ENCODE assay signal across 2 cellular contexts in the genomic region with DNA sequence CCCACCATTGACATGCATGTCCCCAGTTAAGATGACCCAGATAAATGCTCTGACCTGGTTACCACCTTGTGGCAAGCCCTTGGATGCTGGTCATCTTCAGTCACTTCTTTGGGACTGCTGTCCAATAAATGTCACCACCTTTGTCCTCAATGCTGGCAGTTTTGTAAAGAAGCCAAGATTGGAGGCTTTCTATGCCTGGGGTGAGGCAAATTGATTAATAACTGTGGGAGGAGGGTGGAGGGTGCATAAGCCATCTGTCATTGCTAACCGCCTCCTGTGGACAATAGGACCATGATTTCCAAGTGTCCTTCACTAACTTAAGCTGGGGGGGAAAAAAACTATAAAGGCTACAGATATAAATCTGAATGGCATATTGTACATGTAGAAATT.
TF ChIP-seq lines count a peak whose summit lies in the region.

No MANE protein-coding gene starts in this region.

TF ChIP-seq in liver, 16 proteins besides CTCF, POLR2A, EP300 and RAD21:
- TF ChIP-seq SP1 (IDR thresholded peaks at IDR 0.05) (peak; percentile 29), TAF1 (conservative IDR thresholded peaks at IDR 0.05) (no peak), RXRA (IDR thresholded peaks at IDR 0.05) (peak; percentile 45 to 78), JUND (IDR thresholded peaks at IDR 0.05) (peak in 1 of 2 donors; percentile 64), HNF4A (conservative IDR thresholded peaks at IDR 0.05) (peak; percentile 55 to 73), YY1 (IDR thresholded peaks at IDR 0.05) (peak; percentile 58)
- TF ChIP-seq, protein P1, sequence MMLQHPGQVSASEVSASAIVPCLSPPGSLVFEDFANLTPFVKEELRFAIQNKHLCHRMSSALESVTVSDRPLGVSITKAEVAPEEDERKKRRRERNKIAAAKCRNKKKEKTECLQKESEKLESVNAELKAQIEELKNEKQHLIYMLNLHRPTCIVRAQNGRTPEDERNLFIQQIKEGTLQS (IDR thresholded peaks at IDR 0.05): no peak
- TF ChIP-seq, protein P2, sequence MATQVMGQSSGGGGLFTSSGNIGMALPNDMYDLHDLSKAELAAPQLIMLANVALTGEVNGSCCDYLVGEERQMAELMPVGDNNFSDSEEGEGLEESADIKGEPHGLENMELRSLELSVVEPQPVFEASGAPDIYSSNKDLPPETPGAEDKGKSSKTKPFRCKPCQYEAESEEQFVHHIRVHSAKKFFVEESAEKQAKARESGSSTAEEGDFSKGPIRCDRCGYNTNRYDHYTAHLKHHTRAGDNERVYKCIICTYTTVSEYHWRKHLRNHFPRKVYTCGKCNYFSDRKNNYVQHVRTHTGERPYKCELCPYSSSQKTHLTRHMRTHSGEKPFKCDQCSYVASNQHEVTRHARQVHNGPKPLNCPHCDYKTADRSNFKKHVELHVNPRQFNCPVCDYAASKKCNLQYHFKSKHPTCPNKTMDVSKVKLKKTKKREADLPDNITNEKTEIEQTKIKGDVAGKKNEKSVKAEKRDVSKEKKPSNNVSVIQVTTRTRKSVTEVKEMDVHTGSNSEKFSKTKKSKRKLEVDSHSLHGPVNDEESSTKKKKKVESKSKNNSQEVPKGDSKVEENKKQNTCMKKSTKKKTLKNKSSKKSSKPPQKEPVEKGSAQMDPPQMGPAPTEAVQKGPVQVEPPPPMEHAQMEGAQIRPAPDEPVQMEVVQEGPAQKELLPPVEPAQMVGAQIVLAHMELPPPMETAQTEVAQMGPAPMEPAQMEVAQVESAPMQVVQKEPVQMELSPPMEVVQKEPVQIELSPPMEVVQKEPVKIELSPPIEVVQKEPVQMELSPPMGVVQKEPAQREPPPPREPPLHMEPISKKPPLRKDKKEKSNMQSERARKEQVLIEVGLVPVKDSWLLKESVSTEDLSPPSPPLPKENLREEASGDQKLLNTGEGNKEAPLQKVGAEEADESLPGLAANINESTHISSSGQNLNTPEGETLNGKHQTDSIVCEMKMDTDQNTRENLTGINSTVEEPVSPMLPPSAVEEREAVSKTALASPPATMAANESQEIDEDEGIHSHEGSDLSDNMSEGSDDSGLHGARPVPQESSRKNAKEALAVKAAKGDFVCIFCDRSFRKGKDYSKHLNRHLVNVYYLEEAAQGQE (IDR thresholded peaks at IDR 0.05): peak; percentile 51
- TF ChIP-seq, protein P3, sequence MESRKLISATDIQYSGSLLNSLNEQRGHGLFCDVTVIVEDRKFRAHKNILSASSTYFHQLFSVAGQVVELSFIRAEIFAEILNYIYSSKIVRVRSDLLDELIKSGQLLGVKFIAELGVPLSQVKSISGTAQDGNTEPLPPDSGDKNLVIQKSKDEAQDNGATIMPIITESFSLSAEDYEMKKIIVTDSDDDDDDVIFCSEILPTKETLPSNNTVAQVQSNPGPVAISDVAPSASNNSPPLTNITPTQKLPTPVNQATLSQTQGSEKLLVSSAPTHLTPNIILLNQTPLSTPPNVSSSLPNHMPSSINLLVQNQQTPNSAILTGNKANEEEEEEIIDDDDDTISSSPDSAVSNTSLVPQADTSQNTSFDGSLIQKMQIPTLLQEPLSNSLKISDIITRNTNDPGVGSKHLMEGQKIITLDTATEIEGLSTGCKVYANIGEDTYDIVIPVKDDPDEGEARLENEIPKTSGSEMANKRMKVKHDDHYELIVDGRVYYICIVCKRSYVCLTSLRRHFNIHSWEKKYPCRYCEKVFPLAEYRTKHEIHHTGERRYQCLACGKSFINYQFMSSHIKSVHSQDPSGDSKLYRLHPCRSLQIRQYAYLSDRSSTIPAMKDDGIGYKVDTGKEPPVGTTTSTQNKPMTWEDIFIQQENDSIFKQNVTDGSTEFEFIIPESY (IDR thresholded peaks at IDR 0.05): peak; percentile 49
- TF ChIP-seq, protein P4, sequence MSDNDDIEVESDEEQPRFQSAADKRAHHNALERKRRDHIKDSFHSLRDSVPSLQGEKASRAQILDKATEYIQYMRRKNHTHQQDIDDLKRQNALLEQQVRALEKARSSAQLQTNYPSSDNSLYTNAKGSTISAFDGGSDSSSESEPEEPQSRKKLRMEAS (IDR thresholded peaks at IDR 0.05): peak; percentile 15

TF ChIP-seq in HepG2, 621 proteins besides CTCF, POLR2A, EP300 and RAD21:
- TF ChIP-seq ZSCAN9 (CRISPR knock-in tag; IDR thresholded peaks at IDR 0.05; ENCODE audit: borderline replicate concordance) (no peak), SP1 (IDR thresholded peaks at IDR 0.05) (no peak), SP1 (CRISPR knock-in tag; IDR thresholded peaks at IDR 0.05) (no peak), AGO2 (optimal IDR thresholded peaks at IDR 0.05; ENCODE audit: low read depth, low read length) (no peak), MYC (CRISPR knock-in tag; IDR thresholded peaks at IDR 0.05; ENCODE audit: borderline replicate concordance) (no peak), SYNCRIP (IDR thresholded peaks at IDR 0.05; ENCODE audit: insufficient read depth, low read depth, low read length) (no peak), KMT2A (CRISPR knock-in tag; IDR thresholded peaks at IDR 0.05) (no peak), HIVEP1 (CRISPR knock-in tag; IDR thresholded peaks at IDR 0.05) (no peak), ZMYM4 (CRISPR knock-in tag; IDR thresholded peaks at IDR 0.05) (no peak), ZNF709 (CRISPR knock-in tag; IDR thresholded peaks at IDR 0.05) (no peak)
